8 cellular contexts compared by ENCODE assay signal in the genomic region with DNA sequence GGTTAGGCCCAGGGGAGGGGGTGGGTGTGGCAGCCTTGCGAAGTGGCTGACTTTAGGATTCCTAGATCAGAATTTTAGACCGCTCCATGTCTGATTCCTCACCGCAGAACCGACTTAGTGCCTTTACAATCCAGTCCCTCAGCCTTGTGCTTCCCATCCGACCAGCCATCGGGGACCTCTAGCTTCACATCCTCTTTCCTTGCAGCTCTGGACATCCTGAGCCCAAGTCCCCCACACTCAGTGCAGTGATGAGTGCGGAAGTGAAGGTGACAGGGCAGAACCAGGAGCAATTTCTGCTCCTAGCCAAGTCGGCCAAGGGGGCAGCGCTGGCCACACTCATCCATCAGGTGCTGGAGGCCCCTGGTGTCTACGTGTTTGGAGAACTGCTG. TPM values are rescaled to one million over a fixed set of nuclear protein-coding genes. Genes with fewer than 3 reads are reported as not detected.
DNase-seq lines count a peak whose midpoint lies in the region; ATAC-seq and TF ChIP-seq lines count a peak whose summit lies in the region.

No MANE protein-coding gene starts in this region.

- no peaks in the 10 kb centered on the region for H3K9me3 ChIP-seq in ovary

- peak overlapping the region in 1 of 2 donors; percentile 78 for H3K27ac ChIP-seq in ovary

- H3K4me1 ChIP-seq in ovary (ENCODE audit: insufficient read depth), result peaks cover 4% of the 10 kb centered on the region

- DNase-seq in D341Med (ENCODE audit: low spot score), result peak; percentile 49
- no peak for DNase-seq in LNCaP clone FGC (ENCODE audit: low read depth)
- DNase-seq in activated CD4-positive, alpha-beta T cell treated with anti-CD3 and anti-CD28 coated beads, Interleukin-2, amount 50 U/mL, for 48 hours, result peak; percentile 36 to 41
- peak in 1 of 2 donors; percentile 47 for DNase-seq in foreskin fibroblast
- peak in 3 of 5 donors; percentile 38 to 50 (median 39) for DNase-seq in ovary
- DNase-seq in NCI-H524 treated with DMSO at 0.1 percent for 48 hours (lab: John Stamatoyannopoulos, UW), result no peak
- DNase-seq in cerebellum (ENCODE audit: low spot score), result no peak

- no peaks in the 10 kb centered on the region for H3K36me3 ChIP-seq in ovary

- TF ChIP-seq EP300 in ovary (IDR thresholded peaks at IDR 0.05), result no peak

- WGBS in ovary, 3 donors, result 3 to 10% (median 6%) methylated on average over 10 of the region's 10 CpGs

- intact Hi-C loops in ovary (cut with DNase I), result no loop called here

- ATAC-seq in GM21447 (IDR thresholded peaks at IDR 0.05; ENCODE audit: unreplicated experiment), result peak; percentile 39

- H3K27me3 ChIP-seq in ovary, result no peaks in the 10 kb centered on the region

- H3K4me3 ChIP-seq in LNCaP clone FGC (ENCODE audit: low read depth, low read length) (peak overlapping the region; percentile 70), foreskin fibroblast (ENCODE audit: low read depth in 1 of 2, low read length in 2 of 2) (peak overlapping the region; percentile 43 to 73), ovary (peak overlapping the region; percentile 72)

- TF ChIP-seq CTCF in LNCaP clone FGC (IDR thresholded peaks at IDR 0.05; ENCODE audit: control insufficient read depth, extremely low read depth, insufficient read depth), result no peak
- TF ChIP-seq CTCF in foreskin fibroblast (IDR thresholded peaks at IDR 0.05; ENCODE audit: low read depth, low read length), result no peak
- TF ChIP-seq CTCF in ovary (IDR thresholded peaks at IDR 0.05), result no peak

- no peak for TF ChIP-seq POLR2A in ovary (IDR thresholded peaks at IDR 0.05)

RNA-seq across cellular contexts. Expression of a gene that starts 0.6 kb away (rescaled TPM):
- total RNA-seq in ovary (10 to 100 TPM; 36.4 to 61.4 (median 48.4) TPM), cerebellum (22.6 TPM)
- polyA plus RNA-seq in ovary, result 10 to 100 TPM; 45.7 to 74.8 TPM

RNA-seq across cellular contexts. Expression of a gene that starts 23.8 kb away (rescaled TPM):
- total RNA-seq in ovary, result 1 to 10 TPM in 2 of 7 donors, under 1 TPM in 4, not detected in 1; 0.11 to 3.1 (median 0.85) TPM
- 1 to 10 TPM; 1.2 to 3.9 TPM for polyA plus RNA-seq in ovary
- total RNA-seq in cerebellum, result 1.7 TPM

RNA-seq across cellular contexts. Expression of a gene that starts 28.5 kb away (rescaled TPM):
- total RNA-seq in ovary (100 to 1,000 TPM in 6 of 7 donors, 10 to 100 TPM in 1; 64.1 to 162 (median 141) TPM), cerebellum (60.3 TPM)
- polyA plus RNA-seq in ovary, result 100 to 1,000 TPM; 130 to 138 TPM

RNA-seq across cellular contexts. Expression of a gene that starts 35.2 kb away (rescaled TPM):
- 10 to 100 TPM; 22.1 to 64.9 (median 58.2) TPM for total RNA-seq in ovary
- polyA plus RNA-seq in ovary, result 10 to 100 TPM; 44.4 to 59.0 TPM
- 26.8 TPM for total RNA-seq in cerebellum

RNA-seq across cellular contexts. Expression of a gene that starts 41.8 kb away (rescaled TPM):
- total RNA-seq in ovary, result 1,000 to 10,000 TPM in 1 of 7 donors, 100 to 1,000 TPM in 6; 100 to 1,013 (median 576) TPM
- 100 to 1,000 TPM; 550 to 594 TPM for polyA plus RNA-seq in ovary
- total RNA-seq in cerebellum, result 59.2 TPM

Comparison
In these comparisons a context has a peak if more than half of its experiments do, and no peak if none do; other contexts are left out.
1. DNase-seq: peak in D341Med (single experiment), activated CD4-positive, alpha-beta T cell treated with anti-CD3 and anti-CD28 coated beads, Interleukin-2, amount 50 U/mL, for 48 hours (2 of 2) and ovary (3 of 5); none in LNCaP clone FGC (single experiment), NCI-H524 treated with DMSO at 0.1 percent for 48 hours (single experiment) and cerebellum (single experiment).
2. Peak in every context shown above with its lines, with median percentiles within 50 percentile points of each other: H3K4me3 ChIP-seq.